Comparison of ENCODE assay signal across 8 cellular contexts in the genomic region with DNA sequence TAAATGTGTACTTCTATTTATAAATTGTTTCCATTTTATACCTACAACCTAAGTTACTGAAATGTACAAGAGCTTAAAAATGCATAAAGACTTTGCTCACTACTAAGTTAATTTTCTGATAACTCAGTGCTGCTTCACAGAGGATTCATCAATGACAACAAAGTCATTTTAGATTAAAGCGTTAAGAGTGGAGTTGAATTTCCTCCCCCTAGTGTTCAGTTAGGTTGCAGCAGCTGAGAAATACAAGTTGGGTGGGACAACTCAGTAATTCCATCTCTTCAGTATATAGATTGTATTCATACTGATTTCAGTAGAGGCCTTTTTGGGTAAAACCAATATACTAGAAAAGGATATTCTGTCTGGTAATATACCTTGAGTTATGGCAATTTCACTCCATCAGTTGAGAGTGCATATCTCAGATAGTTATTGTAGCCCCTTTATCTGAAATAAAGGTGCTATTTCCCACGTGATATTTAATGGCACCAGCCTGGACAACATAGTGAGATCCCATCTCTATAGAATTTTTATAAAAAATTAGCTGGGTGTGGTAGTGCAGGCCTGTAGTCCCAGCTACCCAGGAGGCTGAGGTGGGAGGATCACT. TPM values are rescaled to one million over a fixed set of nuclear protein-coding genes. Genes with fewer than 3 reads are reported as not detected.
A peak's percentile ranks its signal among the peaks of the same experiment; 100 is the strongest.
DNase-seq lines count a peak whose midpoint lies in the region; ATAC-seq and TF ChIP-seq lines count a peak whose summit lies in the region.

No MANE protein-coding gene starts in this region.

- H3K27ac ChIP-seq in hepatocyte (no peak overlapping the region), suprapubic skin (no peak overlapping the region)

- TF ChIP-seq CTCF in GM12801 (IDR thresholded peaks at IDR 0.05; ENCODE audit: extremely low read depth, insufficient read length) (peak; percentile 37), activated B cell treated with CpG ODN at 0.5 μM for 24 hours (IDR thresholded peaks at IDR 0.05) (no peak), hepatocyte (IDR thresholded peaks at IDR 0.05; ENCODE audit: poor library complexity) (peak; percentile 73), suprapubic skin (IDR thresholded peaks at IDR 0.05) (peak; percentile 5 to 64)

- H3K4me2 ChIP-seq in hepatocyte, result no peak overlapping the region

- no peaks in the 10 kb centered on the region for H3K36me3 ChIP-seq in hepatocyte (replicated peaks; ENCODE audit: insufficient read depth, low read depth)
- peaks cover 2% of the 10 kb centered on the region for H3K36me3 ChIP-seq in suprapubic skin

- no peak overlapping the region for H3K27ac Mint-ChIP-seq in activated B cell treated with CpG ODN at 0.5 μM for 24 hours

- H3K27me3 ChIP-seq in hepatocyte (no peaks in the 10 kb centered on the region), suprapubic skin (no peaks in the 10 kb centered on the region)

- no peaks in the 10 kb centered on the region for H3K27me3 Mint-ChIP-seq in activated B cell treated with CpG ODN at 0.5 μM for 24 hours

- H4K20me1 ChIP-seq in hepatocyte (ENCODE audit: insufficient read depth, poor library complexity, severe bottlenecking), result no peaks in the 10 kb centered on the region

- H3K4me3 ChIP-seq in hepatocyte, result no peak overlapping the region
- no peak overlapping the region for H3K4me3 ChIP-seq in suprapubic skin

- ATAC-seq in activated B cell treated with CpG ODN at 0.5 μM for 24 hours (ENCODE audit: low read depth) (peak; percentile 85), GM21381 (IDR thresholded peaks at IDR 0.05; ENCODE audit: unreplicated experiment) (no peak)

- H3K9me3 Mint-ChIP-seq in activated B cell treated with CpG ODN at 0.5 μM for 24 hours, result no peaks in the 10 kb centered on the region

- DNase-seq in AML-193 (lab: John Stamatoyannopoulos, UW) (peak; percentile 62 to 77), NCI-H1105 treated with DMSO at 0.1 percent for 48 hours (lab: John Stamatoyannopoulos, UW) (peak; percentile 59), activated B cell treated with CpG ODN at 0.5 μM for 24 hours (no peak), hepatocyte (ENCODE audit: low spot score) (peak; percentile 40), suprapubic skin (ENCODE audit: low spot score in 2 of 2) (no peak)
- no peak for DNase-seq in effector CD8-positive, alpha-beta T cell (lab: John Stamatoyannopoulos, UW)

- H3K4me1 ChIP-seq in hepatocyte (ENCODE audit: insufficient read depth), result no peaks in the 10 kb centered on the region
- H3K4me1 ChIP-seq in suprapubic skin, result no peaks in the 10 kb centered on the region

- H2AFZ ChIP-seq in hepatocyte, result no peak overlapping the region

- intact Hi-C loops in activated B cell treated with CpG ODN at 0.5 μM for 24 hours (cut with micrococcal nuclease), result loop anchor here (1.0 to 10.0 kb wide), 2 partner anchors 37 to 208 kb away; a partner anchor contains a TSS

- CTCF ChIA-PET in activated B cell treated with CpG ODN at 0.5 μM for 24 hours (lab: Charles Lee), result interaction anchor here (0.6 to 2.4 kb wide), 3 partner anchors 37 to 344 kb away, joined by 3 to 11 read pairs (median 7); no protein-coding TSS in a partner anchor

- TF ChIP-seq EP300 in suprapubic skin (IDR thresholded peaks at IDR 0.05), result no peak

- 56% methylated on average over 2 of the region's 2 CpGs for WGBS in hepatocyte (ENCODE audit: low lambda C conversion rate, missing lambda C conversion rate)
- WGBS in suprapubic skin, result 43% methylated on average over 2 of the region's 2 CpGs

- no peaks in the 10 kb centered on the region for H3K79me2 ChIP-seq in hepatocyte

- POLR2A ChIA-PET in activated B cell treated with CpG ODN at 0.5 μM for 24 hours (lab: Charles Lee), result interaction anchor here (0.5 to 0.7 kb wide), 2 partner anchors 9 to 18 kb away, joined by 6 to 8 read pairs; no protein-coding TSS in a partner anchor

- no peaks in the 10 kb centered on the region for H3K4me1 Mint-ChIP-seq in activated B cell treated with CpG ODN at 0.5 μM for 24 hours

- H3K36me3 Mint-ChIP-seq in activated B cell treated with CpG ODN at 0.5 μM for 24 hours (ENCODE audit: low read depth), result peaks cover 4% of the 10 kb centered on the region

- H3K9me3 ChIP-seq in hepatocyte (ENCODE audit: low read depth) (no peaks in the 10 kb centered on the region), suprapubic skin (no peaks in the 10 kb centered on the region)

- H3K4me3 Mint-ChIP-seq in activated B cell treated with CpG ODN at 0.5 μM for 24 hours, result no peak overlapping the region

- no peaks in the 10 kb centered on the region for H3K9me2 ChIP-seq in hepatocyte (replicated peaks; ENCODE audit: insufficient read depth)

- TF ChIP-seq POLR2A in suprapubic skin (IDR thresholded peaks at IDR 0.05), result no peak

RNA-seq across cellular contexts. Expression of a gene that starts 6.9 kb away (rescaled TPM):
- total RNA-seq in activated B cell treated with CpG ODN at 0.5 μM for 24 hours (1,534 and 1,556 TPM in 2 replicates), hepatocyte (743 and 1,122 TPM in 2 replicates), suprapubic skin (100 to 1,000 TPM; 564 to 915 (median 773) TPM)
- polyA plus RNA-seq in hepatocyte, result 693 and 715 TPM in 2 replicates

RNA-seq across cellular contexts. Expression of a gene that starts 17.0 kb away (rescaled TPM):
- total RNA-seq in activated B cell treated with CpG ODN at 0.5 μM for 24 hours (2.9 and 4.1 TPM in 2 replicates), hepatocyte (2.6 and 4.5 TPM in 2 replicates), suprapubic skin (1 to 10 TPM; 3.4 to 8.2 (median 5.5) TPM)
- polyA plus RNA-seq in hepatocyte, result 1.4 and 4.3 TPM in 2 replicates

Comparison
In these comparisons a context has a peak if more than half of its experiments do, and no peak if none do; other contexts are left out.
1. DNase-seq: peak in AML-193 (2 of 2), NCI-H1105 treated with DMSO at 0.1 percent for 48 hours (single experiment) and hepatocyte (single experiment); none in activated B cell treated with CpG ODN at 0.5 μM for 24 hours (single experiment), suprapubic skin (0 of 2) and effector CD8-positive, alpha-beta T cell (single experiment).